8 cellular contexts compared by ENCODE assay signal in genomic region chr10:48305905-48306264, GRCh38. TPM values are rescaled to one million over a fixed set of nuclear protein-coding genes. Genes with fewer than 3 reads are reported as not detected.
DNase-seq lines count a peak whose midpoint lies in the region; ATAC-seq and TF ChIP-seq lines count a peak whose summit lies in the region.

No MANE protein-coding gene starts in this region.

- no peaks in the 10 kb centered on the region for H3K27me3 Mint-ChIP-seq in activated T-helper 17 cell treated with anti-CD3 and anti-CD28 coated beads, Interleukin-2, amount 50 U/mL, for 72 hours
- peaks cover 0 to 9% (median 0%) of the 10 kb centered on the region in 3 donors for H3K27me3 Mint-ChIP-seq in immature natural killer cell (ENCODE audit: low read depth in 3 of 3)
- no peaks in the 10 kb centered on the region for H3K27me3 Mint-ChIP-seq in stimulated activated naive CD8-positive, alpha-beta T cell treated with anti-CD3 and anti-CD28 coated beads, Interleukin-15, amount 100 ng/mL, for 72 hours

- TF ChIP-seq CTCF in HL-60 (IDR thresholded peaks at IDR 0.05; ENCODE audit: insufficient read depth, low read length), result no peak

- peaks cover 18% of the 10 kb centered on the region for H3K4me1 Mint-ChIP-seq in activated T-helper 17 cell treated with anti-CD3 and anti-CD28 coated beads, Interleukin-2, amount 50 U/mL, for 72 hours
- H3K4me1 Mint-ChIP-seq in immature natural killer cell, result peaks cover 17 to 24% of the 10 kb centered on the region in 2 donors
- peaks cover 35% of the 10 kb centered on the region for H3K4me1 Mint-ChIP-seq in stimulated activated naive CD8-positive, alpha-beta T cell treated with anti-CD3 and anti-CD28 coated beads, Interleukin-15, amount 100 ng/mL, for 72 hours

- H3K9me3 Mint-ChIP-seq in activated T-helper 17 cell treated with anti-CD3 and anti-CD28 coated beads, Interleukin-2, amount 50 U/mL, for 72 hours, result no peaks in the 10 kb centered on the region
- H3K9me3 Mint-ChIP-seq in immature natural killer cell, result no peaks in the 10 kb centered on the region
- no peaks in the 10 kb centered on the region for H3K9me3 Mint-ChIP-seq in stimulated activated naive CD8-positive, alpha-beta T cell treated with anti-CD3 and anti-CD28 coated beads, Interleukin-15, amount 100 ng/mL, for 72 hours

- no peaks in the 10 kb centered on the region for H3K27me3 ChIP-seq in HL-60 (ENCODE audit: insufficient read depth, poor library complexity, severe bottlenecking)

- no peak for DNase-seq in HL-60 (ENCODE audit: low read depth in 1 of 2, low spot score in 1 of 2)
- DNase-seq in immature natural killer cell, result no peak
- no peak for DNase-seq in stimulated activated naive CD8-positive, alpha-beta T cell treated with anti-CD3 and anti-CD28 coated beads, Interleukin-15, amount 100 ng/mL, for 72 hours
- no peak for DNase-seq in NCI-H774 (lab: John Stamatoyannopoulos, UW)
- DNase-seq in GM19240 (ENCODE audit: insufficient read length, low spot score), result no peak
- DNase-seq in activated CD4-positive, alpha-beta T cell treated with anti-CD3 and anti-CD28 coated beads for 4 hours, result no peak

- peak overlapping the region; percentile 68 for H3K4me3 Mint-ChIP-seq in activated T-helper 17 cell treated with anti-CD3 and anti-CD28 coated beads, Interleukin-2, amount 50 U/mL, for 72 hours
- peak overlapping the region; percentile 69 to 88 (median 86) for H3K4me3 Mint-ChIP-seq in immature natural killer cell
- H3K4me3 Mint-ChIP-seq in stimulated activated naive CD8-positive, alpha-beta T cell treated with anti-CD3 and anti-CD28 coated beads, Interleukin-15, amount 100 ng/mL, for 72 hours, result peak overlapping the region; percentile 69 to 73

- H3K27ac Mint-ChIP-seq in activated T-helper 17 cell treated with anti-CD3 and anti-CD28 coated beads, Interleukin-2, amount 50 U/mL, for 72 hours, result peak overlapping the region; percentile 81
- H3K27ac Mint-ChIP-seq in immature natural killer cell, result peak overlapping the region; percentile 73 to 90 (median 84)
- H3K27ac Mint-ChIP-seq in stimulated activated naive CD8-positive, alpha-beta T cell treated with anti-CD3 and anti-CD28 coated beads, Interleukin-15, amount 100 ng/mL, for 72 hours, result no peak overlapping the region

- ATAC-seq in activated T-helper 17 cell treated with anti-CD3 and anti-CD28 coated beads, Interleukin-2, amount 50 U/mL, for 72 hours (replicated peaks), result no peak
- ATAC-seq in stimulated activated naive CD8-positive, alpha-beta T cell treated with anti-CD3 and anti-CD28 coated beads, Interleukin-15, amount 100 ng/mL, for 72 hours, result no peak
- no peak for ATAC-seq in HG02571 (IDR thresholded peaks at IDR 0.05; ENCODE audit: unreplicated experiment)

- no peaks in the 10 kb centered on the region for H3K36me3 Mint-ChIP-seq in activated T-helper 17 cell treated with anti-CD3 and anti-CD28 coated beads, Interleukin-2, amount 50 U/mL, for 72 hours (ENCODE audit: low read depth)
- H3K36me3 Mint-ChIP-seq in immature natural killer cell, result no peaks in the 10 kb centered on the region

- peak overlapping the region; percentile 26; the same call in 1 of the 2 replicates for H3K27ac ChIP-seq in HL-60 (replicated peaks)

- H3K4me3 ChIP-seq in HL-60 (replicated peaks; ENCODE audit: insufficient read depth, low read length), result peak overlapping the region; percentile 38

RNA-seq across cellular contexts. Expression of gene MAPK8, which starts 0.6 kb away (rescaled TPM):
- 10 to 100 TPM; 36.4 to 41.7 TPM for total RNA-seq in activated T-helper 17 cell treated with anti-CD3 and anti-CD28 coated beads, Interleukin-2, amount 50 U/mL, for 72 hours
- polyA plus RNA-seq in immature natural killer cell, result 10 to 100 TPM; 14.2 to 20.9 (median 19.5) TPM

RNA-seq across cellular contexts. Expression of gene FRMPD2, which starts 31.4 kb away (rescaled TPM):
- under 1 TPM in 1 of 2 donors, not detected in 1; 0.56 TPM for total RNA-seq in activated T-helper 17 cell treated with anti-CD3 and anti-CD28 coated beads, Interleukin-2, amount 50 U/mL, for 72 hours
- not detected for polyA plus RNA-seq in immature natural killer cell

Comparison
In these comparisons a context has a peak if more than half of its experiments do, and no peak if none do; other contexts are left out.
1. H3K27ac Mint-ChIP-seq: peak in activated T-helper 17 cell treated with anti-CD3 and anti-CD28 coated beads, Interleukin-2, amount 50 U/mL, for 72 hours (single experiment) and immature natural killer cell (6 of 6); none in stimulated activated naive CD8-positive, alpha-beta T cell treated with anti-CD3 and anti-CD28 coated beads, Interleukin-15, amount 100 ng/mL, for 72 hours (0 of 2).
2. Peak in every context shown above with its lines, with median percentiles within 50 percentile points of each other: H3K4me3 Mint-ChIP-seq.